In the genomic region with DNA sequence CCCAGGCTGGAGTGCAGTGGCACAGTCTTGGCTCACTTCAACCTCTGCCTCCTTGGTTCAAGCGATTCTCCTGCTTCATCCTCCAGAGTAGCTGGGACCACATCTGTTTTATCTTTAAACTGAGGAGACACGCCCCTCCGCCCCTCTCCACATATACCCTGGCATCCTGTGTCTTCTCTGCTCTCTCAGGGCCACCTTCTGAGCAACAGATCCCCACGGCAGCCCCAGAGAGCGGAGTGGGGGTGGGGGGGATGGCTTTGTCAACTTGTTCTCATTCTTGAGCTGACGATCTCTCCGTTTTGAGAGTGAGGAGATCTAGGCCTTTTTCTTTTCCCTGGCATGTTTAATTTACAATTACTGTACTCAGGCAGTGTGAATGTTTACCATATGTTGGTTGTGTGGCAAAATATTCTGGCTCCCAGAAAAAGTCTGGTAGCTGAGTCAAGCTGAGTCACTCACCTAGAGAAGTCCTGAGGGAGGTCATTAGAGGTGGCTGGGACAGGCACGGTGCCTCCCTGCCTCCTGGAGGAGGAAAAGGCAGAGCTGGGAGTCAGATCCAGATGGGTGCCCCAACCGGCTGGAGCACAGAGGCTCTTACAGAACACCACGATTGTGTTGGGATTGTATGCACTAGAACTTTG, we compare ENCODE assay signal across 12 cellular contexts. TPM values are rescaled to one million over a fixed set of nuclear protein-coding genes. Genes with fewer than 3 reads are reported as not detected.
DNase-seq lines count a peak whose midpoint lies in the region; ATAC-seq and TF ChIP-seq lines count a peak whose summit lies in the region.
"Had no signal": no experiment of that assay in that cellular context is flagged by ENCODE, and none has a peak within 500 bp of the region (broad histone marks: within the 10 kb centered on the region; RNA-seq: fewer than 3 reads in every experiment).

No MANE protein-coding gene starts in this region.

- peak overlapping the region; percentile 57 for H2AFZ ChIP-seq in osteoblast (ENCODE audit: low read length)

- peak overlapping the region; percentile 53 for H3K4me2 ChIP-seq in osteoblast (ENCODE audit: insufficient read depth, low read length)

- H4K20me1 ChIP-seq in osteoblast (ENCODE audit: insufficient read depth, low read length) = no peaks in the 10 kb centered on the region

- H3K27ac ChIP-seq in osteoblast (ENCODE audit: low read depth, low read length) = no peak overlapping the region

- ATAC-seq in GM21423 (IDR thresholded peaks at IDR 0.05; ENCODE audit: unreplicated experiment) (no peak), left lobe of liver (no peak)

- no peaks in the 10 kb centered on the region for H3K79me2 ChIP-seq in osteoblast (ENCODE audit: insufficient read depth, low read length)

- H3K9me3 ChIP-seq in osteoblast (ENCODE audit: low read depth, low read length) (no peaks in the 10 kb centered on the region), HAP-1 (no peaks in the 10 kb centered on the region)

- H3K36me3 ChIP-seq in osteoblast (ENCODE audit: insufficient read depth, low read length) (no peaks in the 10 kb centered on the region), HAP-1 (replicated peaks) (no peaks in the 10 kb centered on the region)

- DNase-seq in DMS53 treated with DMSO at 0.1 percent for 48 hours (lab: John Stamatoyannopoulos, UW; ENCODE audit: unreplicated experiment) (peak; percentile 38), M059J (ENCODE audit: low read depth) (peak; percentile 91), dedifferentiated amniotic fluid mesenchymal stem cell (ENCODE audit: extremely low spot score) (peak; percentile 47), osteoblast (ENCODE audit: insufficient read length, low spot score, missing footprints) (peak; percentile 97), HAP-1 (ENCODE audit: low spot score in 2 of 2) (no peak), cerebellar nuclear complex (lab: John Stamatoyannopoulos, UW) (no peak), left lobe of liver (ENCODE audit: low spot score) (no peak)
- DNase-seq: activated B cell treated with CpG ODN at 0.5 μM for 24 hours, amygdala, NCI-H446 treated with DMSO at 0.1 percent for 48 hours, occipital lobe had no signal

- peak; percentile 24 for TF ChIP-seq CTCF in osteoblast (IDR thresholded peaks at IDR 0.05; ENCODE audit: extremely low read depth, low read depth, low read length)

- H3K4me3 ChIP-seq in osteoblast (ENCODE audit: insufficient read depth, low read length) = peak overlapping the region; percentile 28
- no peak overlapping the region for H3K4me3 ChIP-seq in HAP-1

- peaks cover 17% of the 10 kb centered on the region for H3K4me1 ChIP-seq in osteoblast (ENCODE audit: insufficient read depth, low read length)
- H3K4me1 ChIP-seq in HAP-1 = no peaks in the 10 kb centered on the region

- H3K27me3 ChIP-seq in osteoblast (ENCODE audit: insufficient read depth, low read length) = no peaks in the 10 kb centered on the region
- no peaks in the 10 kb centered on the region for H3K27me3 ChIP-seq in HAP-1 (ENCODE audit: low read depth)

- in situ Hi-C loops in HAP-1 (cut with MboI; ENCODE audit: low sequenced_read_pairs) = no loop called here

RNA-seq across cellular contexts. Expression of a gene that starts 19.5 kb away (rescaled TPM):
- 95.4 and 167 TPM in 2 replicates for total RNA-seq in M059J (2014; rRNA removed; shearing (Covaris generic))
- 139 and 168 TPM in 2 replicates for total RNA-seq in osteoblast
- 121 TPM for total RNA-seq in left lobe of liver

Comparison
In these comparisons a context has a peak if more than half of its experiments do, and no peak if none do; other contexts are left out.
1. DNase-seq: peak in DMS53 treated with DMSO at 0.1 percent for 48 hours (single experiment), M059J (single experiment), dedifferentiated amniotic fluid mesenchymal stem cell (single experiment) and osteoblast (single experiment); none in HAP-1 (0 of 2), cerebellar nuclear complex (0 of 2) and left lobe of liver (single experiment).